25 cellular contexts compared by ENCODE assay signal in genomic region chr11:132831272-132831671, GRCh38.
"Had no signal": no experiment of that assay in that cellular context is flagged by ENCODE, and none has a peak within 500 bp of the region (broad histone marks: within the 10 kb centered on the region; RNA-seq: fewer than 3 reads in every experiment).

No MANE protein-coding gene starts in this region.

- H3K4me1 Mint-ChIP-seq: naive thymus-derived CD8-positive, alpha-beta T cell; neural progenitor cell; stimulated activated effector memory CD8-positive, alpha-beta T cell treated with anti-CD3 and anti-CD28 coated beads, Interleukin-12 subunit alpha, Interleukin-12 subunit beta, amount 100 ng/mL, for 72 hours; stimulated activated naive B cell treated with anti-CD40 and anti-IgM and Interleukin-4, amounts not matched to agents 10 μg/mL and 1 μg/mL and 100 μg/mL, for 72 hours had no signal

- ATAC-seq: naive thymus-derived CD8-positive, alpha-beta T cell; natural killer cell treated with Interleukin-12 subunit alpha and Interleukin-12 subunit beta and Interleukin-15 and Interleukin-18, amount 100 ng/mL, for 72 hours; pancreas; right cardiac atrium; right lobe of liver; stimulated activated effector memory CD8-positive, alpha-beta T cell treated with anti-CD3 and anti-CD28 coated beads, Interleukin-12 subunit alpha, Interleukin-12 subunit beta, amount 100 ng/mL, for 72 hours; stimulated activated naive B cell treated with anti-CD40 and anti-IgM and Interleukin-4, amounts not matched to agents 10 μg/mL and 1 μg/mL and 100 μg/mL, for 72 hours had no signal

- H3K9me3 Mint-ChIP-seq: natural killer cell treated with Interleukin-12 subunit alpha and Interleukin-12 subunit beta and Interleukin-15 and Interleukin-18, amount 100 ng/mL, for 72 hours; neural progenitor cell; stimulated activated naive CD8-positive, alpha-beta T cell treated with anti-CD3 and anti-CD28 coated beads, Interleukin-15, Interleukin-2, amounts not matched to agents 100 ng/mL and 50 ng/mL, for 24 hours had no signal

- H3K9ac ChIP-seq: neural progenitor cell had no signal

- H3K4me3 Mint-ChIP-seq: naive thymus-derived CD8-positive, alpha-beta T cell; natural killer cell treated with Interleukin-12 subunit alpha and Interleukin-12 subunit beta and Interleukin-15 and Interleukin-18, amount 100 ng/mL, for 72 hours; nephron progenitor cell; neural progenitor cell; stimulated activated effector memory CD8-positive, alpha-beta T cell treated with anti-CD3 and anti-CD28 coated beads, Interleukin-12 subunit alpha, Interleukin-12 subunit beta, amount 100 ng/mL, for 72 hours; stimulated activated naive B cell treated with anti-CD40 and anti-IgM and Interleukin-4, amounts not matched to agents 10 μg/mL and 1 μg/mL and 100 μg/mL, for 72 hours; stimulated activated naive CD8-positive, alpha-beta T cell treated with anti-CD3 and anti-CD28 coated beads, Interleukin-15, Interleukin-2, amounts not matched to agents 100 ng/mL and 50 ng/mL, for 24 hours had no signal

- H3K27me3 ChIP-seq: neural progenitor cell, pancreas, right lobe of liver, stomach, thyroid gland, tibial nerve, upper lobe of left lung, vagina had no signal

- H3K9me3 ChIP-seq: pancreas, prostate gland, right lobe of liver, sigmoid colon, stomach, thoracic aorta, thyroid gland, tibial nerve, upper lobe of left lung, vagina had no signal

- DNase-seq: naive thymus-derived CD8-positive, alpha-beta T cell; nephron progenitor cell; pancreas; right cardiac atrium; right lobe of liver; sigmoid colon; small intestine; stimulated activated CD4-positive, alpha-beta T cell treated with anti-CD3 and anti-CD28 coated beads, Interleukin-15, amount 100 ng/mL, for 24 hours; stimulated activated CD4-positive, alpha-beta T cell treated with anti-CD3 and anti-CD28 coated beads, Interleukin-2, amount 100 ng/mL, for 24 hours; stimulated activated CD4-positive, alpha-beta T cell treated with anti-CD3 and anti-CD28 coated beads, Interleukin-2, amount 100 ng/mL, for 48 hours; stimulated activated CD4-positive, alpha-beta T cell treated with anti-CD3 and anti-CD28 coated beads, Interleukin-4, amount 100 ng/mL, for 24 hours; stimulated activated naive B cell treated with anti-CD40 and anti-IgM and Interleukin-4, amounts not matched to agents 10 μg/mL and 1 μg/mL and 100 μg/mL, for 72 hours; stimulated activated naive CD4-positive, alpha-beta T cell treated with Interleukin-2 at 50 U/mL for 16 hours; stomach; thyroid gland; trophoblast cell; upper lobe of left lung had no signal

- H3K27me3 Mint-ChIP-seq: natural killer cell treated with Interleukin-12 subunit alpha and Interleukin-12 subunit beta and Interleukin-15 and Interleukin-18, amount 100 ng/mL, for 72 hours; stimulated activated naive B cell treated with anti-CD40 and anti-IgM and Interleukin-4, amounts not matched to agents 10 μg/mL and 1 μg/mL and 100 μg/mL, for 72 hours; stimulated activated naive CD8-positive, alpha-beta T cell treated with anti-CD3 and anti-CD28 coated beads, Interleukin-15, Interleukin-2, amounts not matched to agents 100 ng/mL and 50 ng/mL, for 24 hours had no signal

- H3K4me1 ChIP-seq: neural progenitor cell, pancreas, prostate gland, right lobe of liver, sigmoid colon, stomach, thyroid gland, tibial nerve, upper lobe of left lung, vagina had no signal

- H3K4me3 ChIP-seq: neural progenitor cell, pancreas, prostate gland, right lobe of liver, sigmoid colon, stomach, thoracic aorta, thyroid gland, tibial nerve, upper lobe of left lung, vagina had no signal

- H3K36me3 Mint-ChIP-seq: naive thymus-derived CD8-positive, alpha-beta T cell; natural killer cell treated with Interleukin-12 subunit alpha and Interleukin-12 subunit beta and Interleukin-15 and Interleukin-18, amount 100 ng/mL, for 72 hours; neural progenitor cell; stimulated activated effector memory CD8-positive, alpha-beta T cell treated with anti-CD3 and anti-CD28 coated beads, Interleukin-12 subunit alpha, Interleukin-12 subunit beta, amount 100 ng/mL, for 72 hours; stimulated activated naive B cell treated with anti-CD40 and anti-IgM and Interleukin-4, amounts not matched to agents 10 μg/mL and 1 μg/mL and 100 μg/mL, for 72 hours had no signal

- H2AFZ ChIP-seq: neural progenitor cell had no signal

- H3K36me3 ChIP-seq: neural progenitor cell, pancreas, prostate gland, right lobe of liver, sigmoid colon, stomach, thoracic aorta, thyroid gland, tibial nerve, upper lobe of left lung, vagina had no signal

- H3K4me2 ChIP-seq: neural progenitor cell had no signal

- H3K27ac Mint-ChIP-seq: naive thymus-derived CD8-positive, alpha-beta T cell; natural killer cell treated with Interleukin-12 subunit alpha and Interleukin-12 subunit beta and Interleukin-15 and Interleukin-18, amount 100 ng/mL, for 72 hours; nephron progenitor cell; neural progenitor cell; stimulated activated effector memory CD8-positive, alpha-beta T cell treated with anti-CD3 and anti-CD28 coated beads, Interleukin-12 subunit alpha, Interleukin-12 subunit beta, amount 100 ng/mL, for 72 hours; stimulated activated naive B cell treated with anti-CD40 and anti-IgM and Interleukin-4, amounts not matched to agents 10 μg/mL and 1 μg/mL and 100 μg/mL, for 72 hours; stimulated activated naive CD8-positive, alpha-beta T cell treated with anti-CD3 and anti-CD28 coated beads, Interleukin-15, Interleukin-2, amounts not matched to agents 100 ng/mL and 50 ng/mL, for 24 hours had no signal

- H3K27ac ChIP-seq: neural progenitor cell, pancreas, prostate gland, right lobe of liver, sigmoid colon, stomach, thoracic aorta, thyroid gland, tibial nerve, upper lobe of left lung, vagina had no signal
